In genomic region chr6:154156135-154156948, GRCh38 we compare ENCODE assay signal across 8 cellular contexts.
DNase-seq lines count a peak whose midpoint lies in the region; ATAC-seq and TF ChIP-seq lines count a peak whose summit lies in the region.

No MANE protein-coding gene starts in this region.

- no peaks in the 10 kb centered on the region for H3K27me3 ChIP-seq in OCI-LY1 (ENCODE audit: insufficient read depth, low read length)

- H2AFZ ChIP-seq in OCI-LY1 (ENCODE audit: low read length), result no peak overlapping the region

- 0 out of 2 replicates have a peak, but pooled peaks cover 2% of the 10 kb centered on the region for H3K9me3 ChIP-seq in OCI-LY1 (ENCODE audit: low read length)

- no peaks in the 10 kb centered on the region for H3K4me1 ChIP-seq in OCI-LY1 (ENCODE audit: insufficient read depth, low read length, severe bottlenecking)

- no peaks in the 10 kb centered on the region for H3K36me3 ChIP-seq in OCI-LY1 (ENCODE audit: insufficient read depth, low read length)

- no peaks in the 10 kb centered on the region for H3K9me2 ChIP-seq in OCI-LY1 (ENCODE audit: low read depth, low read length)

- no peaks in the 10 kb centered on the region for H3F3A ChIP-seq in OCI-LY1 (ENCODE audit: insufficient read depth, low read length)

- no peak overlapping the region for H3K4me2 ChIP-seq in OCI-LY1 (ENCODE audit: low read length)

- H3K4me3 ChIP-seq in OCI-LY1 (ENCODE audit: low read depth, low read length, poor library complexity, severe bottlenecking) (no peak overlapping the region), fibroblast of the aortic adventitia (ENCODE audit: low read depth, low read length) (no peak overlapping the region)

- TF ChIP-seq CTCF in OCI-LY1 (IDR thresholded peaks at IDR 0.05; ENCODE audit: low read length) (peak; percentile 62), fibroblast of the aortic adventitia (IDR thresholded peaks at IDR 0.05; ENCODE audit: insufficient read depth, low read length) (peak; percentile 62)

- H3K9ac ChIP-seq in OCI-LY1 (ENCODE audit: low read length), result no peak overlapping the region

- no peaks in the 10 kb centered on the region for H3K79me2 ChIP-seq in OCI-LY1 (ENCODE audit: insufficient read depth, low read length)

- no peaks in the 10 kb centered on the region for H4K20me1 ChIP-seq in OCI-LY1 (ENCODE audit: insufficient read depth, low read length)

- DNase-seq in DMS114 treated with DMSO at 0.1 percent for 48 hours (lab: John Stamatoyannopoulos, UW; ENCODE audit: unreplicated experiment) (peak; percentile 5), fibroblast of the aortic adventitia (ENCODE audit: low read depth) (peak; percentile 28), renal cortical epithelial cell (ENCODE audit: low read depth) (peak; percentile 60), middle frontal gyrus (ENCODE audit: extremely low spot score, low spot score) (no peak)
- DNase-seq in activated T-cell treated with anti-CD3 and anti-CD28 coated beads, Interleukin-2, amount 50 U/mL, for 1 hour, result peak; percentile 66

- ATAC-seq in GM19467 (IDR thresholded peaks at IDR 0.05; ENCODE audit: unreplicated experiment) (peak; percentile 55), HG03558 (IDR thresholded peaks at IDR 0.05; ENCODE audit: extremely low read depth, unreplicated experiment) (peak; percentile 62)

- no peak overlapping the region for H3K27ac ChIP-seq in OCI-LY1 (ENCODE audit: low read depth, low read length, poor library complexity, severe bottlenecking)
